Comparison of ENCODE assay signal across 8 cellular contexts in genomic region chr1:40372658-40373322, GRCh38. TPM values are rescaled to one million over a fixed set of nuclear protein-coding genes. Genes with fewer than 3 reads are reported as not detected.
A peak's percentile ranks its signal among the peaks of the same experiment; 100 is the strongest.
DNase-seq lines count a peak whose midpoint lies in the region; ATAC-seq and TF ChIP-seq lines count a peak whose summit lies in the region.

No MANE protein-coding gene starts in this region.

- CTCF ChIA-PET in Caco-2 (lab: Charles Lee), result interaction anchor here (2.1 kb wide), 1 partner anchor 34 kb away, joined by 10 read pairs; no protein-coding TSS in a partner anchor

- intact Hi-C loops in Caco-2 (cut with micrococcal nuclease; ENCODE audit: unreplicated experiment), result no loop called here

- H3K36me3 Mint-ChIP-seq in Caco-2 (ENCODE audit: insufficient read depth, unreplicated experiment), result no peaks in the 10 kb centered on the region

- no peaks in the 10 kb centered on the region for H3K4me1 ChIP-seq in Caco-2
- H3K4me1 ChIP-seq in KMS-11 (ENCODE audit: low read depth, poor library complexity, severe bottlenecking), result peaks cover 23% of the 10 kb centered on the region
- peaks cover 33 to 36% of the 10 kb centered on the region in 2 experiments for H3K4me1 ChIP-seq in neutrophil (ENCODE audit: control insufficient read depth in 1 of 2, insufficient read depth in 1 of 2, low read depth in 1 of 2, low read length in 1 of 2)
- H3K4me1 ChIP-seq in BE2C, result no peaks in the 10 kb centered on the region; the same call in 1 of the 2 replicates

- no peaks in the 10 kb centered on the region for H3K9me3 ChIP-seq in Caco-2
- no peaks in the 10 kb centered on the region for H3K9me3 ChIP-seq in neutrophil
- no peaks in the 10 kb centered on the region for H3K9me3 ChIP-seq in BE2C

- TF ChIP-seq CTCF in Caco-2 (IDR thresholded peaks at IDR 0.05; ENCODE audit: insufficient read depth in 1 of 2, low read depth in 1 of 2, low read length in 1 of 2, severe bottlenecking in 1 of 2, unreplicated experiment in 1 of 2), result no peak
- no peak for TF ChIP-seq CTCF in KMS-11 (conservative IDR thresholded peaks at IDR 0.05; ENCODE audit: low read depth, low read length)
- no peak for TF ChIP-seq CTCF in brain microvascular endothelial cell (IDR thresholded peaks at IDR 0.05; ENCODE audit: low read depth, low read length, missing control alignments)
- TF ChIP-seq CTCF in neutrophil (IDR thresholded peaks at IDR 0.05), result no peak
- TF ChIP-seq CTCF in BE2C (IDR thresholded peaks at IDR 0.05; ENCODE audit: low read depth, low read length), result no peak

- H3K27me3 Mint-ChIP-seq in Caco-2 (ENCODE audit: insufficient read depth, unreplicated experiment), result no peaks in the 10 kb centered on the region

- no TSS peak for BruUV-seq in Caco-2 (replicated peaks; lab: Mats Ljungman, UMichigan)

- peaks cover 42% of the 10 kb centered on the region for H3K79me2 ChIP-seq in KMS-11 (ENCODE audit: insufficient read depth, low read depth)

- H3K4me3 ChIP-seq in Caco-2 (ENCODE audit: low read depth, low read length), result no peak overlapping the region
- H3K4me3 ChIP-seq in KMS-11 (IDR thresholded peaks at IDR 0.05; ENCODE audit: insufficient read depth, low read depth, low read length), result peak overlapping the region; percentile 10
- H3K4me3 ChIP-seq in brain microvascular endothelial cell (ENCODE audit: low read depth, low read length), result peak overlapping the region; percentile 20
- H3K4me3 ChIP-seq in neutrophil (ENCODE audit: low read depth in 1 of 2, low read length in 1 of 2), result peak overlapping the region in 1 of 2 experiments; percentile 100
- no peak overlapping the region for H3K4me3 ChIP-seq in BE2C (ENCODE audit: low read depth, low read length)

- H3K4me2 ChIP-seq in KMS-11, result peak overlapping the region; percentile 90

- no peaks in the 10 kb centered on the region for H3K27me3 ChIP-seq in Caco-2 (replicated peaks; ENCODE audit: control insufficient read depth, insufficient read depth, low read length)
- no peaks in the 10 kb centered on the region for H3K27me3 ChIP-seq in KMS-11 (ENCODE audit: insufficient read depth, low read depth)
- no peaks in the 10 kb centered on the region for H3K27me3 ChIP-seq in brain microvascular endothelial cell (replicated peaks)
- H3K27me3 ChIP-seq in neutrophil, result peaks cover 14% of the 10 kb centered on the region
- H3K27me3 ChIP-seq in BE2C, result no peaks in the 10 kb centered on the region

- ATAC-seq in HG02763 (IDR thresholded peaks at IDR 0.05; ENCODE audit: unreplicated experiment), result no peak

- H3K4me3 Mint-ChIP-seq in Caco-2 (ENCODE audit: unreplicated experiment), result peak overlapping the region; percentile 88

- H3K36me3 ChIP-seq in Caco-2 (ENCODE audit: control insufficient read depth, insufficient read depth, low read length), result no peaks in the 10 kb centered on the region
- H3K36me3 ChIP-seq in KMS-11 (ENCODE audit: insufficient read depth), result no peaks in the 10 kb centered on the region
- H3K36me3 ChIP-seq in brain microvascular endothelial cell (replicated peaks), result no peaks in the 10 kb centered on the region
- H3K36me3 ChIP-seq in neutrophil, result peaks cover 23% of the 10 kb centered on the region
- no peaks in the 10 kb centered on the region for H3K36me3 ChIP-seq in BE2C

- peak overlapping the region; percentile 86 for H2AFZ ChIP-seq in KMS-11 (ENCODE audit: low read depth)

- in situ Hi-C loops in brain microvascular endothelial cell (cut with HindIII; ENCODE audit: low pct_ligation_motif_present, low sequenced_read_pairs), result no loop called here

- H3K4me1 Mint-ChIP-seq in Caco-2 (ENCODE audit: low read depth, unreplicated experiment), result peaks cover 12% of the 10 kb centered on the region

- POLR2A ChIA-PET in Caco-2 (lab: Charles Lee), result no interaction called here

- no peak overlapping the region for H3K9ac ChIP-seq in KMS-11

- DNase-seq in Caco-2, result peak in 1 of 2 experiments; percentile 1
- DNase-seq in brain microvascular endothelial cell, result no peak
- DNase-seq in NCI-H526 (lab: John Stamatoyannopoulos, UW), result no peak
- no peak for DNase-seq in BE2C
- no peak for DNase-seq in T1000 (lab: John Stamatoyannopoulos, UW)

- no peaks in the 10 kb centered on the region for H3K9me3 Mint-ChIP-seq in Caco-2 (ENCODE audit: unreplicated experiment)

- no peak overlapping the region for H3K27ac ChIP-seq in KMS-11
- H3K27ac ChIP-seq in brain microvascular endothelial cell, result no peak overlapping the region
- H3K27ac ChIP-seq in neutrophil, result peak overlapping the region; percentile 97

- no peak overlapping the region for H3K27ac Mint-ChIP-seq in Caco-2 (ENCODE audit: unreplicated experiment)

- H4K20me1 ChIP-seq in KMS-11 (ENCODE audit: insufficient read depth), result no peaks in the 10 kb centered on the region

RNA-seq across cellular contexts. Expression of gene SMAP2, which starts 0.7 kb away (rescaled TPM):
- total RNA-seq in Caco-2 (2022), result 6.8 and 7.5 TPM in 2 replicates
- polyA plus RNA-seq in BE2C (2012; ENCODE audit: insufficient read depth, insufficient read length, low read depth), result 14.0 TPM

RNA-seq across cellular contexts. Expression of gene COL9A2, which starts 55.7 kb away (rescaled TPM):
- total RNA-seq in Caco-2 (2022), result 0.23 and 0.39 TPM in 2 replicates
- polyA plus RNA-seq in BE2C (2012; ENCODE audit: insufficient read depth, insufficient read length, low read depth), result 1.0 TPM

Comparison
In these comparisons a context has a peak if more than half of its experiments do, and no peak if none do; other contexts are left out.
1. H3K4me3 ChIP-seq: peak in KMS-11 (single experiment) and brain microvascular endothelial cell (single experiment); none in Caco-2 (single experiment) and BE2C (single experiment).